Comparison of ENCODE assay signal across 14 cellular contexts in the genomic region with DNA sequence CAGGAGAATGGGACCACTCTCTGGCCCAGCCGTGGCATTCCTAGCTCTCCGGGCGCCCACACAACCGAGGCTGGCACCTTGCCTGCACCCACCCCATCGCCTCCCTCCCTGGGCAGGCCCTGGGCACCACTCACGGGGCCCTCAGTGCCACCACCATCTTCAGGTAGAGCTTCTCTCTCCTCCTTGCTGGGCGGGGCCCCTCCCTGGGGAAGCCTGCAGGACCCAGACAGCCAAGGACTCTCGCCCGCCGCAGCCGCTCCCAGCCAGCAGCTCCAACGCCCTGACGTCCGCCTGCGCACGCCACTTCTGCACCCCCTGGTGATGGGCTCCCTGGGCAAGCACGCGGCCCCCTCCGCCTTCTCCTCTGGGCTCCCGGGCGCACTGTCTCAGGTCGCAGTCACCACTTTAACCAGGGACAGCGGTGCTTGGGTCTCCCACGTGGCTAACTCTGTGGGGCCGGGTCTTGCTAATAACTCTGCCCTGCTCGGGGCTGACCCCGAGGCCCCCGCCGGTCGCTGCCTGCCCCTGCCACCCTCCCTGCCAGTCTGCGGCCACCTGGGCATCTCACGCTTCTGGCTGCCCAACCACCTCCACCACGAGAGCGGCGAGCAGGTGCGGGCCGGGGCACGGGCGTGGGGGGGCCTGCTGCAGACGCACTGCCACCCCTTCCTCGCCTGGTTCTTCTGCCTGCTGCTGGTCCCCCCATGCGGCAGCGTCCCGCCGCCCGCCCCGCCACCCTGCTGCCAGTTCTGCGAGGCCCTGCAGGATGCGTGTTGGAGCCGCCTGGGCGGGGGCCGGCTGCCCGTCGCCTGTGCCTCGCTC. TPM values are rescaled to one million over a fixed set of nuclear protein-coding genes. Genes with fewer than 3 reads are reported as not detected.
DNase-seq lines count a peak whose midpoint lies in the region; ATAC-seq and TF ChIP-seq lines count a peak whose summit lies in the region.
"Had no signal": no experiment of that assay in that cellular context is flagged by ENCODE, and none has a peak within 500 bp of the region (broad histone marks: within the 10 kb centered on the region; RNA-seq: fewer than 3 reads in every experiment).

No MANE protein-coding gene starts in this region.

- H3K4me3 ChIP-seq in mammary epithelial cell (replicated peaks in 1 of 3; ENCODE audit: insufficient read depth in 1 of 3, low read depth in 2 of 3, low read length in 3 of 3) (no peak overlapping the region), left lung (peak overlapping the region; percentile 9 to 14), stomach (peak overlapping the region; percentile 7 to 38 (median 32))
- H3K4me3 ChIP-seq: K562 had no signal

- no peak for TF ChIP-seq EP300 in stomach (IDR thresholded peaks at IDR 0.05)

- dilution Hi-C loops in mammary epithelial cell (cut with HindIII; ENCODE audit: low sequenced_read_pairs), result no loop called here

- no peak for ATAC-seq in left lung

- DNase-seq in DMS79 treated with DMSO at 0.1 percent for 48 hours (lab: John Stamatoyannopoulos, UW) (peak; percentile 53), mammary epithelial cell (no peak), left lung (peak in 1 of 2 donors; percentile 70), stomach (no peak), amniotic stem cell (lab: John Stamatoyannopoulos, UW) (no peak), NCI-H2196 treated with DMSO at 0.1 percent for 48 hours (lab: John Stamatoyannopoulos, UW; ENCODE audit: unreplicated experiment) (no peak), NCI-H748 (lab: John Stamatoyannopoulos, UW; ENCODE audit: unreplicated experiment) (no peak)
- DNase-seq: activated B cell treated with CpG ODN at 0.5 μM for 24 hours; activated CD8-positive, alpha-beta memory T cell treated with anti-CD3 and anti-CD28 coated beads, Interleukin-2, amount 10 ng/mL, durations not matched to agents 7 days and 5 days; activated naive CD4-positive, alpha-beta T cell treated with anti-CD3 and anti-CD28 coated beads, Interleukin-2, amount 10 ng/mL, durations not matched to agents 7 days and 5 days; GOT3; mesendoderm; NCI-H187 treated with DMSO at 0.1 percent for 48 hours had no signal

- in situ Hi-C loops in mammary epithelial cell (cut with MboI; ENCODE audit: low sequenced_read_pairs in 2 of 2), result no loop called here

- no peak overlapping the region for H3K4me2 ChIP-seq in mammary epithelial cell (ENCODE audit: insufficient read depth, low read depth, low read length)

- 60% methylated on average over 4 of the region's 55 CpGs for WGBS in mammary epithelial cell (ENCODE audit: low coverage, missing lambda C conversion rate)
- WGBS in stomach, 5 donors, result 82 to 90% (median 88%) methylated on average over 45 to 55 of the region's 55 CpGs

- H3K9ac ChIP-seq in mammary epithelial cell (ENCODE audit: insufficient read depth, low read length), result no peak overlapping the region

- H3K27me3 ChIP-seq in mammary epithelial cell (ENCODE audit: insufficient read depth, low read length) (no peaks in the 10 kb centered on the region), left lung (peaks cover 0 to 29% of the 10 kb centered on the region in 2 donors), stomach (peaks cover 0 to 44% (median 6%) of the 10 kb centered on the region in 3 donors)

- peaks cover 5% of the 10 kb centered on the region for H3K79me2 ChIP-seq in mammary epithelial cell (ENCODE audit: insufficient read depth, low read length)

- no peaks in the 10 kb centered on the region for H4K20me1 ChIP-seq in mammary epithelial cell (ENCODE audit: insufficient read depth, low read length)

- no peak for TF ChIP-seq POLR2A in stomach (IDR thresholded peaks at IDR 0.05)

- TF ChIP-seq CTCF in mammary epithelial cell (conservative IDR thresholded peaks at IDR 0.05 in 1 of 2, IDR thresholded peaks at IDR 0.05 in 1 of 2; ENCODE audit: extremely low read depth in 1 of 2, insufficient read depth in 1 of 2, low read depth in 1 of 2, low read length in 2 of 2) (no peak), left lung (IDR thresholded peaks at IDR 0.05) (no peak), stomach (IDR thresholded peaks at IDR 0.05) (no peak)

- H3K9me3 ChIP-seq in mammary epithelial cell (replicated peaks; ENCODE audit: insufficient read depth, low read length) (peaks cover 2% of the 10 kb centered on the region), left lung (peaks cover 0 to 2% of the 10 kb centered on the region in 2 donors), stomach (peaks cover 0 to 2% (median 1%) of the 10 kb centered on the region in 4 donors)

- CTCF ChIA-PET in mammary epithelial cell (lab: Charles Lee; ENCODE audit: low non-redundant PET), result no interaction called here

- peaks cover 31% of the 10 kb centered on the region for H3K4me1 ChIP-seq in mammary epithelial cell (ENCODE audit: insufficient read depth, low read length)
- peaks cover 3 to 7% of the 10 kb centered on the region in 2 donors for H3K4me1 ChIP-seq in left lung
- peaks cover 18 to 33% (median 22%) of the 10 kb centered on the region in 4 donors for H3K4me1 ChIP-seq in stomach

- BruUV-seq in mammary epithelial cell (replicated peaks; lab: Mats Ljungman, UMichigan), result no TSS peak

- H3K36me3 ChIP-seq in mammary epithelial cell (ENCODE audit: insufficient read depth, low read length) (no peaks in the 10 kb centered on the region), left lung (no peaks in the 10 kb centered on the region), stomach (peaks cover 0 to 2% (median 0%) of the 10 kb centered on the region in 4 donors)

- H3K27ac ChIP-seq in mammary epithelial cell (ENCODE audit: insufficient read depth, low read depth, low read length), result no peak overlapping the region
- H3K27ac ChIP-seq in left lung, result no peak overlapping the region
- peak overlapping the region in 1 of 5 donors; percentile 20 for H3K27ac ChIP-seq in stomach

- peak overlapping the region; percentile 70 for H2AFZ ChIP-seq in mammary epithelial cell (ENCODE audit: low read depth, low read length)

- intact Hi-C loops in mammary epithelial cell (cut with micrococcal nuclease), result no loop called here
- intact Hi-C loops in left lung (cut with DNase I), result no loop called here
- intact Hi-C loops in stomach (cut with DNase I; ENCODE audit: low total_unique reads), result no loop called here

RNA-seq across cellular contexts. Expression of a gene that starts 51.3 kb away (rescaled TPM):
- 10 to 100 TPM; 45.6 to 79.7 TPM for total RNA-seq in mammary epithelial cell
- polyA plus RNA-seq in mammary epithelial cell, result 27.3 TPM
- polyA minus RNA-seq in mammary epithelial cell, result 7.5 TPM
- total RNA-seq in left lung, result 10 to 100 TPM; 64.8 to 90.2 TPM
- 100 to 1,000 TPM in 1 of 5 donors, 10 to 100 TPM in 4; 19.8 to 212 (median 34.9) TPM for total RNA-seq in stomach
- polyA plus RNA-seq in stomach, result 10 to 100 TPM; 20.0 to 34.3 (median 20.7) TPM

Comparison
In these comparisons a context has a peak if more than half of its experiments do, and no peak if none do; other contexts are left out.
1. H3K4me3 ChIP-seq: peak in left lung (2 of 2) and stomach (4 of 4); none in mammary epithelial cell (0 of 3).